In genomic region chr2:161418715-161419337, GRCh38 we compare ENCODE assay signal across 1 cellular context.
TF ChIP-seq lines count a peak whose summit lies in the region.

No MANE protein-coding gene starts in this region.

TF ChIP-seq in SK-N-SH treated with all-trans-retinoic acid at 6 μM for 48 hours, 23 proteins besides CTCF, POLR2A, EP300 and RAD21 (continued from another document):
- no peak for TF ChIP-seq ARNTL (CRISPR knock-in tag; IDR thresholded peaks at IDR 0.05; ENCODE audit: borderline replicate concordance, low read depth)
